23 cellular contexts compared by ENCODE assay signal in the genomic region with DNA sequence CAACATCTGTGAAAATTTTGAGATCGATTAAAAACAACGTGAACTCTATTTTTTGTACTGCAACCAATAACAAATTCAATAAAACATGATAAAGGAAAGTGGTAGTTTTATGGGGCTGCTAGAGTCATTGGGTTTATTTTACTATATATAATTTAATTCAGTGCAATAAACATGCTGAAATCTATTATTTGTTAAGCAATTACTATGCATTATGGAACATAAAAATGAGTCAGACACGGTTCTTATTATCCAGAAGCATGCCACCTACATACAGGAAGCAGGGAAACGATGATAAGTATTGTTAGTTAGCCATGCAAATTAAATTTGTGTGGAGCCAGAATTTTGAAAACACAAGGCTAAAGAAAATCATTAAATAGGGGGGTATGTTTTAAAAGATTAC.
"Had no signal": no experiment of that assay in that cellular context is flagged by ENCODE, and none has a peak within 500 bp of the region (broad histone marks: within the 10 kb centered on the region; RNA-seq: fewer than 3 reads in every experiment).

No MANE protein-coding gene starts in this region.

- H3K36me3 ChIP-seq: ovary, prostate gland had no signal

- H3K27me3 Mint-ChIP-seq: stimulated activated naive CD8-positive, alpha-beta T cell treated with anti-CD3 and anti-CD28 coated beads, Interleukin-15, Interleukin-2, amounts not matched to agents 100 ng/mL and 50 ng/mL, for 24 hours had no signal

- H3K27ac Mint-ChIP-seq: nephron; stimulated activated naive CD8-positive, alpha-beta T cell treated with anti-CD3 and anti-CD28 coated beads, Interleukin-15, Interleukin-2, amounts not matched to agents 100 ng/mL and 50 ng/mL, for 24 hours had no signal

- H3K4me1 Mint-ChIP-seq: immature natural killer cell, nephron had no signal

- H3K9me3 Mint-ChIP-seq: immature natural killer cell; nephron; stimulated activated naive CD8-positive, alpha-beta T cell treated with anti-CD3 and anti-CD28 coated beads, Interleukin-15, Interleukin-2, amounts not matched to agents 100 ng/mL and 50 ng/mL, for 24 hours had no signal

- H3K4me3 Mint-ChIP-seq: immature natural killer cell; nephron; stimulated activated naive CD8-positive, alpha-beta T cell treated with anti-CD3 and anti-CD28 coated beads, Interleukin-15, Interleukin-2, amounts not matched to agents 100 ng/mL and 50 ng/mL, for 24 hours had no signal

- DNase-seq: activated CD4-positive, alpha-beta T cell treated with anti-CD3 and anti-CD28 coated beads for 1 hour; activated CD4-positive, alpha-beta T cell treated with anti-CD3 and anti-CD28 coated beads, Interleukin-2, amount 50 U/mL, for 1 hour; activated naive CD4-positive, alpha-beta T cell treated with Interleukin-2 at 50 U/mL for 16 hours; activated T-cell treated with anti-CD3 and anti-CD28 coated beads, Interleukin-2, amount 50 U/mL, for 1 hour; anterior cingulate cortex; body of pancreas; effector memory CD4-positive, alpha-beta T cell; glutamatergic neuron; immature natural killer cell; left ventricle myocardium inferior; midbrain; ovary; stimulated activated CD4-positive, alpha-beta T cell treated with anti-CD3 and anti-CD28 coated beads, Interleukin-4, amount 100 ng/mL, for 4 hours; substantia nigra; SW 1271; T-helper 2 cell; thyroid gland had no signal

- ATAC-seq: body of pancreas, esophagus mucosa had no signal

- H3K9me3 ChIP-seq: body of pancreas, left ventricle myocardium inferior, neutrophil, ovary, prostate gland, thyroid gland had no signal

- H3K4me3 ChIP-seq: body of pancreas, hepatocyte, left ventricle myocardium inferior, ovary, prostate gland, thyroid gland had no signal

- H3K4me1 ChIP-seq: body of pancreas, left ventricle myocardium inferior, prostate gland, thyroid gland had no signal
